In genomic region chr2:241111443-241111810, GRCh38 we compare ENCODE assay signal across 11 cellular contexts. TPM values are rescaled to one million over a fixed set of nuclear protein-coding genes. Genes with fewer than 3 reads are reported as not detected.
DNase-seq lines count a peak whose midpoint lies in the region; ATAC-seq and TF ChIP-seq lines count a peak whose summit lies in the region.
"Had no signal": no experiment of that assay in that cellular context is flagged by ENCODE, and none has a peak within 500 bp of the region (broad histone marks: within the 10 kb centered on the region; RNA-seq: fewer than 3 reads in every experiment).

No MANE protein-coding gene starts in this region.

- H3K36me3 Mint-ChIP-seq in activated CD4-positive, alpha-beta T cell treated with anti-CD3 and anti-CD28 coated beads, Interleukin-2, amount 10 ng/mL, durations not matched to agents 24 days and 14 days (ENCODE audit: low read depth), result peaks cover 52% of the 10 kb centered on the region
- peaks cover 19% of the 10 kb centered on the region for H3K36me3 Mint-ChIP-seq in activated CD8-positive, alpha-beta memory T cell treated with anti-CD3 and anti-CD28 coated beads, Interleukin-2, amount 10 ng/mL, durations not matched to agents 7 days and 5 days

- H3K27ac ChIP-seq in sigmoid colon, result no peak overlapping the region
- H3K27ac ChIP-seq: gastrocnemius medialis, right lobe of liver had no signal

- no peak for TF ChIP-seq POLR2A in sigmoid colon (IDR thresholded peaks at IDR 0.05)

- ATAC-seq in HG02610 (IDR thresholded peaks at IDR 0.05; ENCODE audit: unreplicated experiment) (peak; percentile 31), GM19397 (IDR thresholded peaks at IDR 0.05; ENCODE audit: unreplicated experiment) (no peak)
- peak; percentile 30 for ATAC-seq in activated CD8-positive, alpha-beta memory T cell treated with anti-CD3 and anti-CD28 coated beads, Interleukin-2, amount 10 ng/mL, durations not matched to agents 7 days and 5 days
- ATAC-seq: gastrocnemius medialis had no signal

- peaks cover 8% of the 10 kb centered on the region for H3K9me3 Mint-ChIP-seq in activated CD4-positive, alpha-beta T cell treated with anti-CD3 and anti-CD28 coated beads, Interleukin-2, amount 10 ng/mL, durations not matched to agents 24 days and 14 days
- H3K9me3 Mint-ChIP-seq in activated CD8-positive, alpha-beta memory T cell treated with anti-CD3 and anti-CD28 coated beads, Interleukin-2, amount 10 ng/mL, durations not matched to agents 7 days and 5 days (ENCODE audit: low read depth), result no peaks in the 10 kb centered on the region

- no peak for TF ChIP-seq CTCF in sigmoid colon (IDR thresholded peaks at IDR 0.05)

- H3K27me3 ChIP-seq in sigmoid colon, result no peaks in the 10 kb centered on the region
- H3K27me3 ChIP-seq: gastrocnemius medialis, right lobe of liver had no signal

- H3K4me1 ChIP-seq in sigmoid colon, result no peaks in the 10 kb centered on the region
- H3K4me1 ChIP-seq: gastrocnemius medialis, right lobe of liver had no signal

- H3K4me1 Mint-ChIP-seq in activated CD4-positive, alpha-beta T cell treated with anti-CD3 and anti-CD28 coated beads, Interleukin-2, amount 10 ng/mL, durations not matched to agents 24 days and 14 days, result peaks cover 34% of the 10 kb centered on the region
- peaks cover 52% of the 10 kb centered on the region for H3K4me1 Mint-ChIP-seq in activated CD8-positive, alpha-beta memory T cell treated with anti-CD3 and anti-CD28 coated beads, Interleukin-2, amount 10 ng/mL, durations not matched to agents 7 days and 5 days

- no peak for DNase-seq in activated CD4-positive, alpha-beta T cell treated with anti-CD3 and anti-CD28 coated beads, Interleukin-2, amount 10 ng/mL, durations not matched to agents 24 days and 14 days
- DNase-seq in activated CD4-positive, alpha-beta T cell treated with anti-CD3 and anti-CD28 coated beads, Interleukin-2, amount 50 U/mL, for 1 hour, result no peak
- no peak for DNase-seq in activated CD8-positive, alpha-beta memory T cell treated with anti-CD3 and anti-CD28 coated beads, Interleukin-2, amount 10 ng/mL, durations not matched to agents 7 days and 5 days
- DNase-seq in sigmoid colon (peak; percentile 38), GDM1 (lab: John Stamatoyannopoulos, UW) (no peak), SIG-M5 (lab: John Stamatoyannopoulos, UW) (no peak)
- DNase-seq: activated CD4-positive, alpha-beta T cell treated with anti-CD3 and anti-CD28 coated beads, Interleukin-2, amount 50 U/mL, for 48 hours; gastrocnemius medialis had no signal

- H3K27me3 Mint-ChIP-seq in activated CD4-positive, alpha-beta T cell treated with anti-CD3 and anti-CD28 coated beads, Interleukin-2, amount 10 ng/mL, durations not matched to agents 24 days and 14 days, result no peaks in the 10 kb centered on the region
- H3K27me3 Mint-ChIP-seq in activated CD8-positive, alpha-beta memory T cell treated with anti-CD3 and anti-CD28 coated beads, Interleukin-2, amount 10 ng/mL, durations not matched to agents 7 days and 5 days, result no peaks in the 10 kb centered on the region

- CTCF ChIA-PET in activated CD8-positive, alpha-beta memory T cell treated with anti-CD3 and anti-CD28 coated beads, Interleukin-2, amount 10 ng/mL, durations not matched to agents 7 days and 5 days (lab: Charles Lee), result interaction anchor here (1.7 kb wide), 1 partner anchor 33 kb away, joined by 5 read pairs; no protein-coding TSS in a partner anchor

- H3K27ac Mint-ChIP-seq in activated CD4-positive, alpha-beta T cell treated with anti-CD3 and anti-CD28 coated beads, Interleukin-2, amount 10 ng/mL, durations not matched to agents 24 days and 14 days, result peak overlapping the region; percentile 57
- peak overlapping the region; percentile 90 for H3K27ac Mint-ChIP-seq in activated CD8-positive, alpha-beta memory T cell treated with anti-CD3 and anti-CD28 coated beads, Interleukin-2, amount 10 ng/mL, durations not matched to agents 7 days and 5 days

- intact Hi-C loops in activated CD4-positive, alpha-beta T cell treated with anti-CD3 and anti-CD28 coated beads, Interleukin-2, amount 10 ng/mL, durations not matched to agents 24 days and 14 days (cut with micrococcal nuclease), result no loop called here
- intact Hi-C loops in sigmoid colon (cut with DNase I), result no loop called here

- WGBS in sigmoid colon, 2 donors, result 77 to 83% methylated on average over 10 of the region's 10 CpGs

- no peak for TF ChIP-seq EP300 in sigmoid colon (IDR thresholded peaks at IDR 0.05)

- peak overlapping the region; percentile 72 for H3K4me3 Mint-ChIP-seq in activated CD4-positive, alpha-beta T cell treated with anti-CD3 and anti-CD28 coated beads, Interleukin-2, amount 10 ng/mL, durations not matched to agents 24 days and 14 days
- H3K4me3 Mint-ChIP-seq in activated CD8-positive, alpha-beta memory T cell treated with anti-CD3 and anti-CD28 coated beads, Interleukin-2, amount 10 ng/mL, durations not matched to agents 7 days and 5 days, result peak overlapping the region; percentile 59

- no peak overlapping the region for H3K4me3 ChIP-seq in sigmoid colon
- H3K4me3 ChIP-seq: gastrocnemius medialis, right lobe of liver had no signal

- H3K36me3 ChIP-seq in sigmoid colon, result no peaks in the 10 kb centered on the region
- H3K36me3 ChIP-seq: gastrocnemius medialis, right lobe of liver had no signal

- no peaks in the 10 kb centered on the region for H3K9me3 ChIP-seq in sigmoid colon
- H3K9me3 ChIP-seq: gastrocnemius medialis, right lobe of liver had no signal

RNA-seq across cellular contexts. Expression of gene MTERF4, which starts 9.3 kb away (rescaled TPM):
- 39.3 and 43.9 TPM in 2 replicates for total RNA-seq in activated CD4-positive, alpha-beta T cell treated with anti-CD3 and anti-CD28 coated beads, Interleukin-2, amount 10 ng/mL, durations not matched to agents 24 days and 14 days
- total RNA-seq in activated CD8-positive, alpha-beta memory T cell treated with anti-CD3 and anti-CD28 coated beads, Interleukin-2, amount 10 ng/mL, durations not matched to agents 7 days and 5 days, result 10 to 100 TPM; 31.5 to 33.0 TPM
- total RNA-seq in sigmoid colon, result 10 to 100 TPM; 18.9 to 47.9 (median 33.2) TPM
- polyA plus RNA-seq in sigmoid colon, result 10 to 100 TPM; 27.0 to 40.2 (median 29.1) TPM

RNA-seq across cellular contexts. Expression of gene PASK, which starts 37.8 kb away (rescaled TPM):
- 87.5 and 92.0 TPM in 2 replicates for total RNA-seq in activated CD4-positive, alpha-beta T cell treated with anti-CD3 and anti-CD28 coated beads, Interleukin-2, amount 10 ng/mL, durations not matched to agents 24 days and 14 days
- total RNA-seq in activated CD8-positive, alpha-beta memory T cell treated with anti-CD3 and anti-CD28 coated beads, Interleukin-2, amount 10 ng/mL, durations not matched to agents 7 days and 5 days, result 10 to 100 TPM; 65.1 to 71.9 TPM
- 1 to 10 TPM; 2.8 to 7.7 (median 4.7) TPM for total RNA-seq in sigmoid colon
- polyA plus RNA-seq in sigmoid colon, result 10 to 100 TPM in 1 of 3 donors, 1 to 10 TPM in 2; 1.4 to 16.4 (median 1.8) TPM

RNA-seq across cellular contexts. Expression of gene PPP1R7, which starts 38.8 kb away (rescaled TPM):
- 111 and 113 TPM in 2 replicates for total RNA-seq in activated CD4-positive, alpha-beta T cell treated with anti-CD3 and anti-CD28 coated beads, Interleukin-2, amount 10 ng/mL, durations not matched to agents 24 days and 14 days
- total RNA-seq in activated CD8-positive, alpha-beta memory T cell treated with anti-CD3 and anti-CD28 coated beads, Interleukin-2, amount 10 ng/mL, durations not matched to agents 7 days and 5 days, result 10 to 100 TPM; 86.4 to 99.5 TPM
- 10 to 100 TPM; 41.3 to 63.5 (median 56.8) TPM for total RNA-seq in sigmoid colon
- polyA plus RNA-seq in sigmoid colon, result 10 to 100 TPM; 76.3 to 89.7 (median 78.7) TPM

Comparison
In these comparisons a context has a peak if more than half of its experiments do, and no peak if none do; other contexts are left out.
1. RNA of gene PASK, which starts 37.8 kb away (total RNA-seq): 87.5 to 92.0 TPM in activated CD4-positive, alpha-beta T cell treated with anti-CD3 and anti-CD28 coated beads, Interleukin-2, amount 10 ng/mL, durations not matched to agents 24 days and 14 days and 65.1 to 71.9 TPM in activated CD8-positive, alpha-beta memory T cell treated with anti-CD3 and anti-CD28 coated beads, Interleukin-2, amount 10 ng/mL, durations not matched to agents 7 days and 5 days; 2.8 to 7.7 TPM in sigmoid colon; every median in the first group is over 4 times any median in the second.